Comparison of ENCODE assay signal across 8 cellular contexts in genomic region chr3:187678869-187679268, GRCh38. TPM values are rescaled to one million over a fixed set of nuclear protein-coding genes. Genes with fewer than 3 reads are reported as not detected.
DNase-seq lines count a peak whose midpoint lies in the region; ATAC-seq and TF ChIP-seq lines count a peak whose summit lies in the region.

No MANE protein-coding gene starts in this region.

- H3K9me3 ChIP-seq in lung (ENCODE audit: control insufficient read depth in 2 of 2, insufficient read depth in 1 of 2, low read length in 1 of 2) (no peaks in the 10 kb centered on the region), tibial nerve (no peaks in the 10 kb centered on the region)

- no peak for TF ChIP-seq POLR2A in tibial nerve (IDR thresholded peaks at IDR 0.05)

- DNase-seq in NCI-H1092 treated with DMSO at 0.1 percent for 48 hours (lab: John Stamatoyannopoulos, UW) (peak; percentile 48), NCI-H1092 (lab: John Stamatoyannopoulos, UW) (no peak), SK-MEL-5 (ENCODE audit: low read depth, low spot score) (peak; percentile 83), dorsolateral prefrontal cortex (peak in 4 of 10 donors; percentile 41 to 60 (median 44)), lung (ENCODE audit: low spot score) (no peak), tibial nerve (ENCODE audit: low spot score in 2 of 2) (peak in 1 of 2 donors; percentile 64)

- no peak overlapping the region for H3K27ac ChIP-seq in dorsolateral prefrontal cortex
- no peak overlapping the region for H3K27ac ChIP-seq in lung (ENCODE audit: low read depth in 1 of 2, low read length in 1 of 2)
- no peak overlapping the region for H3K27ac ChIP-seq in tibial nerve

- 8 to 11% methylated on average over 4 of the region's 4 CpGs for WGBS in lung, 2 donors
- 10 to 11% methylated on average over 4 of the region's 4 CpGs for WGBS in tibial nerve, 2 donors

- H3K36me3 ChIP-seq in lung (ENCODE audit: control insufficient read depth in 2 of 2, insufficient read depth in 2 of 2, low read length in 2 of 2) = no peaks in the 10 kb centered on the region
- H3K36me3 ChIP-seq in tibial nerve = no peaks in the 10 kb centered on the region

- intact Hi-C loops in dorsolateral prefrontal cortex (cut with DNase I) = loop anchor here (1.0 to 5.0 kb wide), 5 partner anchors 62 to 458 kb away; no protein-coding TSS in a partner anchor

- H3K4me3 ChIP-seq in dorsolateral prefrontal cortex (no peak overlapping the region), lung (no peak overlapping the region), tibial nerve (no peak overlapping the region)

- ATAC-seq in lung (ENCODE audit: insufficient read depth, low FRiP score) (peak; percentile 67), GM21390 (IDR thresholded peaks at IDR 0.05; ENCODE audit: unreplicated experiment) (no peak)

- H3K4me1 ChIP-seq in lung (ENCODE audit: control insufficient read depth in 2 of 2, insufficient read depth in 2 of 2, low read length in 2 of 2) = no peaks in the 10 kb centered on the region
- H3K4me1 ChIP-seq in tibial nerve = peaks cover 0 to 5% (median 0%) of the 10 kb centered on the region in 4 donors

- H3K27me3 ChIP-seq in dorsolateral prefrontal cortex (peaks cover 0 to 24% (median 5%) of the 10 kb centered on the region in 45 donors), lung (ENCODE audit: control insufficient read depth, insufficient read depth) (no peaks in the 10 kb centered on the region), tibial nerve (no peaks in the 10 kb centered on the region)

- TF ChIP-seq EP300 in tibial nerve (IDR thresholded peaks at IDR 0.05) = no peak

- in situ Hi-C loops in SK-MEL-5 (cut with HindIII; ENCODE audit: low pct_unique_long_range_greater_than_20kb, low sequenced_read_pairs) = loop anchor here (25.0 kb wide), 1 partner anchor 367 kb away; no protein-coding TSS in a partner anchor

- TF ChIP-seq CTCF in LNCAP (IDR thresholded peaks at IDR 0.05) (peak; percentile 75), dorsolateral prefrontal cortex (IDR thresholded peaks at IDR 0.05 in 54 of 56, conservative IDR thresholded peaks at IDR 0.05 in 2 of 56; ENCODE audit: low read depth in 1 of 56, partially characterized antibody in 56 of 56) (peak in 55 of 56 donors; percentile 51 to 83 (median 70)), lung (IDR thresholded peaks at IDR 0.05; ENCODE audit: control extremely low read depth, extremely low read depth) (peak; percentile 26), tibial nerve (IDR thresholded peaks at IDR 0.05) (peak; percentile 27 to 66 (median 43))

RNA-seq across cellular contexts. Expression of gene SST, which starts 8.7 kb away (rescaled TPM):
- total RNA-seq in SK-MEL-5 (2014; rRNA removed; shearing (Covaris generic)) = not detected in 2 replicates
- not detected in 2 replicates for polyA plus RNA-seq in SK-MEL-5 (2015; cell fraction: cytosol; rRNA removed)
- not detected in 2 replicates for polyA plus RNA-seq in SK-MEL-5 (2015; cell fraction: nucleus; rRNA removed)
- total RNA-seq in dorsolateral prefrontal cortex (10 to 100 TPM in 104 of 120 experiments, 1 to 10 TPM in 16; 2.8 to 96.1 (median 23.4) TPM), lung (1 to 10 TPM in 1 of 2 donors, not detected in 1; 3.0 TPM), tibial nerve (not detected)
- polyA plus RNA-seq in lung = under 1 TPM; 0.24 to 0.27 TPM

RNA-seq across cellular contexts. Expression of gene RTP2, which starts 23.5 kb away (rescaled TPM):
- not detected in 2 replicates for total RNA-seq in SK-MEL-5 (2014; rRNA removed; shearing (Covaris generic))
- not detected in 2 replicates for polyA plus RNA-seq in SK-MEL-5 (2015; cell fraction: cytosol; rRNA removed)
- polyA plus RNA-seq in SK-MEL-5 (2015; cell fraction: nucleus; rRNA removed) = not detected in 2 replicates
- total RNA-seq in dorsolateral prefrontal cortex = not detected
- total RNA-seq in lung = not detected
- polyA plus RNA-seq in lung = not detected
- not detected for total RNA-seq in tibial nerve

Comparison
In these comparisons a context has a peak if more than half of its experiments do, and no peak if none do; other contexts are left out.
1. DNase-seq: peak in NCI-H1092 treated with DMSO at 0.1 percent for 48 hours (single experiment) and SK-MEL-5 (single experiment); none in NCI-H1092 (single experiment) and lung (single experiment).
2. Peak in every context shown above with its lines, with median percentiles within 50 percentile points of each other: CTCF ChIP-seq.